In genomic region chr18:3792711-3793110, GRCh38 we compare ENCODE assay signal across 32 cellular contexts.
"Had no signal": no experiment of that assay in that cellular context is flagged by ENCODE, and none has a peak within 500 bp of the region (broad histone marks: within the 10 kb centered on the region; RNA-seq: fewer than 3 reads in every experiment).

No MANE protein-coding gene starts in this region.

- H3K4me3 Mint-ChIP-seq: activated CD4-positive, alpha-beta memory T cell treated with anti-CD3 and anti-CD28 coated beads, Interleukin-2, amount 10 ng/mL, durations not matched to agents 7 days and 5 days; activated CD8-positive, alpha-beta memory T cell treated with anti-CD3 and anti-CD28 coated beads, Interleukin-2, amount 10 ng/mL, durations not matched to agents 7 days and 5 days; activated naive CD4-positive, alpha-beta T cell treated with anti-CD3 and anti-CD28 coated beads, Interleukin-2, amount 10 ng/mL, durations not matched to agents 7 days and 5 days; activated naive CD8-positive, alpha-beta T cell treated with anti-CD3 and anti-CD28 coated beads for 36 hours had no signal

- H3K4me1 ChIP-seq: ascending aorta had no signal

- H3K27me3 ChIP-seq: ascending aorta, MG63 had no signal

- DNase-seq: activated CD4-positive, alpha-beta memory T cell treated with anti-CD3 and anti-CD28 coated beads, Interleukin-2, amount 10 ng/mL, durations not matched to agents 7 days and 5 days; activated CD4-positive, alpha-beta T cell treated with anti-CD3 and anti-CD28 coated beads for 1 hour; activated CD4-positive, alpha-beta T cell treated with anti-CD3 and anti-CD28 coated beads for 48 hours; activated CD4-positive, CD25-positive, alpha-beta regulatory T cell; activated CD8-positive, alpha-beta memory T cell treated with anti-CD3 and anti-CD28 coated beads for 24 hours; activated CD8-positive, alpha-beta memory T cell treated with anti-CD3 and anti-CD28 coated beads, Interleukin-2, amount 10 ng/mL, durations not matched to agents 7 days and 5 days; activated CD8-positive, alpha-beta memory T cell treated with anti-CD3 and anti-CD28 coated beads, Interleukin-2, amount 50 U/mL, for 48 hours; activated effector memory CD4-positive, alpha-beta T cell treated with Interleukin-2 at 50 U/mL for 16 hours; activated naive CD4-positive, alpha-beta T cell treated with anti-CD3 and anti-CD28 coated beads, Interleukin-2, amount 10 ng/mL, durations not matched to agents 7 days and 5 days; activated naive CD8-positive, alpha-beta T cell treated with anti-CD3 and anti-CD28 coated beads for 36 hours; activated T-cell treated with anti-CD3 and anti-CD28 coated beads, Interleukin-2, amount 50 U/mL, for 48 hours; amniotic stem cell; Kasumi-1; KG1; MG63; NCI-H1048; NCI-H1105 treated with DMSO at 0.1 percent for 48 hours; NCI-H1436; NCI-H1694; NCI-H1930; NCI-H2081 treated with DMSO at 0.1 percent for 48 hours; NCI-H345; NCI-H526; NCI-H748 treated with DMSO at 0.1 percent for 48 hours; NK-92 treated with Interleukin-12 subunit alpha and Interleukin-12 subunit beta, amount 100 ng/mL, for 24 hours; PC-3; Right ventricle myocardium superior; SW 1271; T1000; WERI-Rb-1 had no signal

- H3K4me1 Mint-ChIP-seq: activated CD4-positive, alpha-beta memory T cell treated with anti-CD3 and anti-CD28 coated beads, Interleukin-2, amount 10 ng/mL, durations not matched to agents 7 days and 5 days; activated CD8-positive, alpha-beta memory T cell treated with anti-CD3 and anti-CD28 coated beads, Interleukin-2, amount 10 ng/mL, durations not matched to agents 7 days and 5 days; activated naive CD4-positive, alpha-beta T cell treated with anti-CD3 and anti-CD28 coated beads, Interleukin-2, amount 10 ng/mL, durations not matched to agents 7 days and 5 days; activated naive CD8-positive, alpha-beta T cell treated with anti-CD3 and anti-CD28 coated beads for 36 hours had no signal

- H3K9me3 Mint-ChIP-seq: activated CD4-positive, alpha-beta memory T cell treated with anti-CD3 and anti-CD28 coated beads, Interleukin-2, amount 10 ng/mL, durations not matched to agents 7 days and 5 days; activated naive CD4-positive, alpha-beta T cell treated with anti-CD3 and anti-CD28 coated beads, Interleukin-2, amount 10 ng/mL, durations not matched to agents 7 days and 5 days; activated naive CD8-positive, alpha-beta T cell treated with anti-CD3 and anti-CD28 coated beads for 36 hours had no signal

- H3K36me3 Mint-ChIP-seq: activated CD8-positive, alpha-beta memory T cell treated with anti-CD3 and anti-CD28 coated beads, Interleukin-2, amount 10 ng/mL, durations not matched to agents 7 days and 5 days; activated naive CD4-positive, alpha-beta T cell treated with anti-CD3 and anti-CD28 coated beads, Interleukin-2, amount 10 ng/mL, durations not matched to agents 7 days and 5 days; activated naive CD8-positive, alpha-beta T cell treated with anti-CD3 and anti-CD28 coated beads for 36 hours had no signal

- H3K9me3 ChIP-seq: ascending aorta, MG63 had no signal

- H3K27ac Mint-ChIP-seq: activated CD4-positive, alpha-beta memory T cell treated with anti-CD3 and anti-CD28 coated beads, Interleukin-2, amount 10 ng/mL, durations not matched to agents 7 days and 5 days; activated CD8-positive, alpha-beta memory T cell treated with anti-CD3 and anti-CD28 coated beads, Interleukin-2, amount 10 ng/mL, durations not matched to agents 7 days and 5 days; activated naive CD4-positive, alpha-beta T cell treated with anti-CD3 and anti-CD28 coated beads, Interleukin-2, amount 10 ng/mL, durations not matched to agents 7 days and 5 days; activated naive CD8-positive, alpha-beta T cell treated with anti-CD3 and anti-CD28 coated beads for 36 hours had no signal

- H3K4me3 ChIP-seq: ascending aorta, MG63 had no signal

- H3K27ac ChIP-seq: ascending aorta, WERI-Rb-1 had no signal

- FAIRE-seq: RCC 7860 had no signal

- ATAC-seq: activated CD8-positive, alpha-beta memory T cell treated with anti-CD3 and anti-CD28 coated beads, Interleukin-2, amount 10 ng/mL, durations not matched to agents 7 days and 5 days; PC-3 had no signal

- H3K36me3 ChIP-seq: ascending aorta, MG63, WERI-Rb-1 had no signal
